ENCODE assay signal across 27 cellular contexts in genomic region chr1:177479600-177479999, GRCh38.
"Had no signal": no experiment of that assay in that cellular context is flagged by ENCODE, and none has a peak within 500 bp of the region (broad histone marks: within the 10 kb centered on the region; RNA-seq: fewer than 3 reads in every experiment).

No MANE protein-coding gene starts in this region.

- H3K4me3 ChIP-seq: ascending aorta, breast epithelium, cardiac muscle cell, colonic mucosa, esophagus squamous epithelium, gastroesophageal sphincter had no signal

- H3K4me3 Mint-ChIP-seq: activated CD4-positive, alpha-beta memory T cell treated with anti-CD3 and anti-CD28 coated beads, Interleukin-2, amount 10 ng/mL, durations not matched to agents 7 days and 5 days; activated CD4-positive, alpha-beta T cell treated with anti-CD3 and anti-CD28 coated beads, Interleukin-2, amount 10 ng/mL, durations not matched to agents 7 days and 5 days; activated naive CD4-positive, alpha-beta T cell treated with anti-CD3 and anti-CD28 coated beads, Interleukin-2, amount 10 ng/mL, durations not matched to agents 7 days and 5 days; activated naive CD8-positive, alpha-beta T cell treated with anti-CD3 and anti-CD28 coated beads, Interleukin-2, amount 10 ng/mL, durations not matched to agents 7 days and 5 days; activated T-cell treated with anti-CD3 and anti-CD28 coated beads, Interleukin-2, amount 50 U/mL, for 24 hours; activated T-cell treated with anti-CD3 and anti-CD28 coated beads, Interleukin-2, amount 50 U/mL, for 72 hours; brain had no signal

- H3K9me3 Mint-ChIP-seq: brain had no signal

- H3K4me1 ChIP-seq: ascending aorta, breast epithelium, colonic mucosa, esophagus squamous epithelium, gastroesophageal sphincter had no signal

- H3K9me3 ChIP-seq: ascending aorta, breast epithelium, colonic mucosa, esophagus squamous epithelium, gastroesophageal sphincter had no signal

- H3K4me1 Mint-ChIP-seq: activated CD4-positive, alpha-beta memory T cell treated with anti-CD3 and anti-CD28 coated beads, Interleukin-2, amount 10 ng/mL, durations not matched to agents 7 days and 5 days; activated CD4-positive, alpha-beta T cell treated with anti-CD3 and anti-CD28 coated beads, Interleukin-2, amount 10 ng/mL, durations not matched to agents 7 days and 5 days; activated naive CD4-positive, alpha-beta T cell treated with anti-CD3 and anti-CD28 coated beads, Interleukin-2, amount 10 ng/mL, durations not matched to agents 7 days and 5 days; activated naive CD8-positive, alpha-beta T cell treated with anti-CD3 and anti-CD28 coated beads, Interleukin-2, amount 10 ng/mL, durations not matched to agents 7 days and 5 days had no signal

- H3K36me3 ChIP-seq: ascending aorta, breast epithelium, cardiac muscle cell, colonic mucosa, esophagus squamous epithelium, gastroesophageal sphincter had no signal

- H3K27ac Mint-ChIP-seq: activated CD4-positive, alpha-beta memory T cell treated with anti-CD3 and anti-CD28 coated beads, Interleukin-2, amount 10 ng/mL, durations not matched to agents 7 days and 5 days; activated CD4-positive, alpha-beta T cell treated with anti-CD3 and anti-CD28 coated beads, Interleukin-2, amount 10 ng/mL, durations not matched to agents 7 days and 5 days; activated naive CD4-positive, alpha-beta T cell treated with anti-CD3 and anti-CD28 coated beads, Interleukin-2, amount 10 ng/mL, durations not matched to agents 7 days and 5 days; activated naive CD4-positive, alpha-beta T cell treated with anti-CD3 and anti-CD28 coated beads, Interleukin-2, amount 50 U/mL, for 72 hours; activated naive CD8-positive, alpha-beta T cell treated with anti-CD3 and anti-CD28 coated beads, Interleukin-2, amount 10 ng/mL, durations not matched to agents 7 days and 5 days; activated T-cell treated with anti-CD3 and anti-CD28 coated beads, Interleukin-2, amount 50 U/mL, for 24 hours; activated T-cell treated with anti-CD3 and anti-CD28 coated beads, Interleukin-2, amount 50 U/mL, for 72 hours had no signal

- H3K27ac ChIP-seq: ascending aorta, breast epithelium, cardiac muscle cell, colonic mucosa, epithelial cell of prostate, esophagus squamous epithelium, gastroesophageal sphincter had no signal

- H3K27me3 ChIP-seq: ascending aorta, breast epithelium, colonic mucosa, esophagus squamous epithelium, gastroesophageal sphincter had no signal

- ATAC-seq: activated naive CD4-positive, alpha-beta T cell treated with anti-CD3 and anti-CD28 coated beads, Interleukin-2, amount 50 U/mL, for 72 hours; activated T-cell treated with anti-CD3 and anti-CD28 coated beads, Interleukin-2, amount 50 U/mL, for 72 hours; gastroesophageal sphincter had no signal

- DNase-seq: activated CD4-positive, alpha-beta memory T cell treated with anti-CD3 and anti-CD28 coated beads, Interleukin-2, amount 10 ng/mL, durations not matched to agents 7 days and 5 days; activated CD4-positive, alpha-beta T cell treated with anti-CD3 and anti-CD28 coated beads for 1 hour; activated CD4-positive, alpha-beta T cell treated with anti-CD3 and anti-CD28 coated beads for 4 hours; activated CD4-positive, alpha-beta T cell treated with anti-CD3 and anti-CD28 coated beads, Interleukin-2, amount 10 ng/mL, durations not matched to agents 7 days and 5 days; activated CD4-positive, alpha-beta T cell treated with anti-CD3 and anti-CD28 coated beads, Interleukin-2, amount 50 U/mL, for 4 hours; activated CD8-positive, alpha-beta memory T cell treated with anti-CD3 and anti-CD28 coated beads, Interleukin-2, amount 50 U/mL, for 48 hours; activated gamma-delta T cell; activated naive CD4-positive, alpha-beta T cell; activated naive CD4-positive, alpha-beta T cell treated with anti-CD3 and anti-CD28 coated beads, Interleukin-2, amount 10 ng/mL, durations not matched to agents 7 days and 5 days; activated naive CD8-positive, alpha-beta T cell treated with anti-CD3 and anti-CD28 coated beads, Interleukin-2, amount 10 ng/mL, durations not matched to agents 7 days and 5 days; activated T-cell treated with anti-CD3 and anti-CD28 coated beads for 4 hours; activated T-cell treated with anti-CD3 and anti-CD28 coated beads, Interleukin-2, amount 50 U/mL, for 24 hours; activated T-cell treated with anti-CD3 and anti-CD28 coated beads, Interleukin-2, amount 50 U/mL, for 72 hours; central memory CD4-positive, alpha-beta T cell; cerebellar nuclear complex; colonic mucosa; effector CD8-positive, alpha-beta T cell; esophagus squamous epithelium; foreskin melanocyte; T-helper 2 cell had no signal

- H3K27me3 Mint-ChIP-seq: activated CD4-positive, alpha-beta memory T cell treated with anti-CD3 and anti-CD28 coated beads, Interleukin-2, amount 10 ng/mL, durations not matched to agents 7 days and 5 days; activated CD4-positive, alpha-beta T cell treated with anti-CD3 and anti-CD28 coated beads, Interleukin-2, amount 10 ng/mL, durations not matched to agents 7 days and 5 days; activated naive CD4-positive, alpha-beta T cell treated with anti-CD3 and anti-CD28 coated beads, Interleukin-2, amount 10 ng/mL, durations not matched to agents 7 days and 5 days; activated naive CD8-positive, alpha-beta T cell treated with anti-CD3 and anti-CD28 coated beads, Interleukin-2, amount 10 ng/mL, durations not matched to agents 7 days and 5 days; activated T-cell treated with anti-CD3 and anti-CD28 coated beads, Interleukin-2, amount 50 U/mL, for 24 hours had no signal
